ENCODE assay signal across 16 cellular contexts in genomic region chr5:163893301-163893700, GRCh38.
"Had no signal": no experiment of that assay in that cellular context is flagged by ENCODE, and none has a peak within 500 bp of the region (broad histone marks: within the 10 kb centered on the region; RNA-seq: fewer than 3 reads in every experiment).

No MANE protein-coding gene starts in this region.

- FAIRE-seq: pancreas had no signal

- DNase-seq: activated CD4-positive, alpha-beta T cell treated with anti-CD3 and anti-CD28 coated beads, Interleukin-2, amount 50 U/mL, for 48 hours; activated CD8-positive, alpha-beta memory T cell treated with anti-CD3 and anti-CD28 coated beads, Interleukin-2, amount 10 ng/mL, durations not matched to agents 7 days and 5 days; activated gamma-delta T cell; activated T-cell treated with anti-CD3 and anti-CD28 coated beads, Interleukin-2, amount 50 U/mL, for 24 hours; aorta; effector memory CD8-positive, alpha-beta T cell; hippocampal formation; kidney glomerular epithelial cell; pancreas; stimulated activated CD4-positive, alpha-beta T cell treated with anti-CD3 and anti-CD28 coated beads, Interleukin-2, amount 100 ng/mL, for 48 hours; stimulated activated CD8-positive, alpha-beta memory T cell treated with anti-CD3 and anti-CD28 coated beads, Interleukin-4, amount 100 ng/mL, for 48 hours; stimulated activated naive CD8-positive, alpha-beta T cell treated with anti-CD3 and anti-CD28 coated beads, Interleukin-15, Interleukin-2, amounts not matched to agents 100 U/mL and 50 U/mL, for 24 hours; T-helper 2 cell; upper lobe of right lung had no signal

- H3K36me3 ChIP-seq: gastroesophageal sphincter, pancreas, upper lobe of right lung had no signal

- H3K4me3 ChIP-seq: coronary artery, gastroesophageal sphincter, pancreas, upper lobe of right lung had no signal

- H3K4me1 ChIP-seq: gastroesophageal sphincter, pancreas, upper lobe of right lung had no signal

- H3K9me3 ChIP-seq: gastroesophageal sphincter, pancreas, upper lobe of right lung had no signal

- ATAC-seq: activated CD8-positive, alpha-beta memory T cell treated with anti-CD3 and anti-CD28 coated beads, Interleukin-2, amount 10 ng/mL, durations not matched to agents 7 days and 5 days; effector memory CD8-positive, alpha-beta T cell; gastroesophageal sphincter; pancreas; stimulated activated naive CD8-positive, alpha-beta T cell treated with anti-CD3 and anti-CD28 coated beads, Interleukin-15, Interleukin-2, amounts not matched to agents 100 U/mL and 50 U/mL, for 24 hours; upper lobe of right lung had no signal

- H3K27ac ChIP-seq: coronary artery, gastroesophageal sphincter, pancreas, upper lobe of right lung had no signal

- H3K27me3 ChIP-seq: gastroesophageal sphincter, pancreas, upper lobe of right lung had no signal
